ENCODE assay signal across 1 cellular context in the genomic region with DNA sequence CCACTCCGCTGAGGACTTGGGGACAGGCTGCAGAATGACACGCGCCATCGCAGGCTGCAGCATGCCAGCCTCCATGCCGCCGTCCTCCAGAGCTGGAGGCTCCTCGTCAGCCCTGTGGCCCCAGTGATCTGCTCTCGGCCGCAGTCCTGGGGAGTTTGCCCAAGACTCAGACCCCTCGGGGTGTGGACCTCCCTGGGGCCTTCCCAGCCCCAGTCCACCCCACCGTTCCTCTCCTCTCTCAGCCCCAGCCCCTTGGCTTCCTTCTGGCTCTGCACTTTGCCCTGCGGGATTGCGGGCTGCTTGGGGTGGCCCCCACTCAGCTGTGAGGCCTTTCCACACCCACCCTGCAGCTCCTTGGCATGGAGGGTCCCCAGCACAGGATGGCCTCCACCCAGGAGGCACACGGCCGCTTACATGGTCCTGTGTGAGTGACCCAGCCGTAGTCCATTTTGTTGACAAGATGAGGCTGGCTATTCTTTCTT.
TF ChIP-seq lines count a peak whose summit lies in the region.

No MANE protein-coding gene starts in this region.

TF ChIP-seq in HepG2, 621 proteins besides CTCF, POLR2A, EP300 and RAD21 (continued from another document):
- TF ChIP-seq, protein P1, sequence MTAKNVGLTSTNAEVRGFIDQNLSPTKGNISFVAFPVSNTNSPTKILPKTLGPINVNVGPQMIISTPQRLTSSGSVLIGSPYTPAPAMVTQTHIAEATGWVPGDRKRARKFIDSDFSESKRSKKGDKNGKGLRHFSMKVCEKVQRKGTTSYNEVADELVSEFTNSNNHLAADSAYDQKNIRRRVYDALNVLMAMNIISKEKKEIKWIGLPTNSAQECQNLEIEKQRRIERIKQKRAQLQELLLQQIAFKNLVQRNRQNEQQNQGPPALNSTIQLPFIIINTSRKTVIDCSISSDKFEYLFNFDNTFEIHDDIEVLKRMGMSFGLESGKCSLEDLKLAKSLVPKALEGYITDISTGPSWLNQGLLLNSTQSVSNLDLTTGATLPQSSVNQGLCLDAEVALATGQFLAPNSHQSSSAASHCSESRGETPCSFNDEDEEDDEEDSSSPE (CRISPR knock-in tag; IDR thresholded peaks at IDR 0.05): no peak
- TF ChIP-seq ZNF652 (CRISPR knock-in tag; IDR thresholded peaks at IDR 0.05; ENCODE audit: borderline replicate concordance, low read depth): no peak
- TF ChIP-seq ZNF484 (CRISPR knock-in tag; IDR thresholded peaks at IDR 0.05; ENCODE audit: borderline replicate concordance, low read depth): no peak
- no peak for TF ChIP-seq NONO (IDR thresholded peaks at IDR 0.05)
- TF ChIP-seq NONO (CRISPR knock-in tag; conservative IDR thresholded peaks at IDR 0.05): no peak
- TF ChIP-seq, protein P2, sequence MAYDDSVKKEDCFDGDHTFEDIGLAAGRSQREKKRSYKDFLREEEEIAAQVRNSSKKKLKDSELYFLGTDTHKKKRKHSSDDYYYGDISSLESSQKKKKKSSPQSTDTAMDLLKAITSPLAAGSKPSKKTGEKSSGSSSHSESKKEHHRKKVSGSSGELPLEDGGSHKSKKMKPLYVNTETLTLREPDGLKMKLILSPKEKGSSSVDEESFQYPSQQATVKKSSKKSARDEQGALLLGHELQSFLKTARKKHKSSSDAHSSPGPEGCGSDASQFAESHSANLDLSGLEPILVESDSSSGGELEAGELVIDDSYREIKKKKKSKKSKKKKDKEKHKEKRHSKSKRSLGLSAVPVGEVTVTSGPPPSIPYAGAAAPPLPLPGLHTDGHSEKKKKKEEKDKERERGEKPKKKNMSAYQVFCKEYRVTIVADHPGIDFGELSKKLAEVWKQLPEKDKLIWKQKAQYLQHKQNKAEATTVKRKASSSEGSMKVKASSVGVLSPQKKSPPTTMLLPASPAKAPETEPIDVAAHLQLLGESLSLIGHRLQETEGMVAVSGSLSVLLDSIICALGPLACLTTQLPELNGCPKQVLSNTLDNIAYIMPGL (CRISPR knock-in tag; IDR thresholded peaks at IDR 0.05; ENCODE audit: borderline replicate concordance in 1 of 2, low read depth in 1 of 2): no peak
- TF ChIP-seq ZNF737 (CRISPR knock-in tag; IDR thresholded peaks at IDR 0.05; ENCODE audit: borderline replicate concordance): no peak
- no peak for TF ChIP-seq NFE2L2 (IDR thresholded peaks at IDR 0.05; ENCODE audit: low read length)
- TF ChIP-seq, protein P3, sequence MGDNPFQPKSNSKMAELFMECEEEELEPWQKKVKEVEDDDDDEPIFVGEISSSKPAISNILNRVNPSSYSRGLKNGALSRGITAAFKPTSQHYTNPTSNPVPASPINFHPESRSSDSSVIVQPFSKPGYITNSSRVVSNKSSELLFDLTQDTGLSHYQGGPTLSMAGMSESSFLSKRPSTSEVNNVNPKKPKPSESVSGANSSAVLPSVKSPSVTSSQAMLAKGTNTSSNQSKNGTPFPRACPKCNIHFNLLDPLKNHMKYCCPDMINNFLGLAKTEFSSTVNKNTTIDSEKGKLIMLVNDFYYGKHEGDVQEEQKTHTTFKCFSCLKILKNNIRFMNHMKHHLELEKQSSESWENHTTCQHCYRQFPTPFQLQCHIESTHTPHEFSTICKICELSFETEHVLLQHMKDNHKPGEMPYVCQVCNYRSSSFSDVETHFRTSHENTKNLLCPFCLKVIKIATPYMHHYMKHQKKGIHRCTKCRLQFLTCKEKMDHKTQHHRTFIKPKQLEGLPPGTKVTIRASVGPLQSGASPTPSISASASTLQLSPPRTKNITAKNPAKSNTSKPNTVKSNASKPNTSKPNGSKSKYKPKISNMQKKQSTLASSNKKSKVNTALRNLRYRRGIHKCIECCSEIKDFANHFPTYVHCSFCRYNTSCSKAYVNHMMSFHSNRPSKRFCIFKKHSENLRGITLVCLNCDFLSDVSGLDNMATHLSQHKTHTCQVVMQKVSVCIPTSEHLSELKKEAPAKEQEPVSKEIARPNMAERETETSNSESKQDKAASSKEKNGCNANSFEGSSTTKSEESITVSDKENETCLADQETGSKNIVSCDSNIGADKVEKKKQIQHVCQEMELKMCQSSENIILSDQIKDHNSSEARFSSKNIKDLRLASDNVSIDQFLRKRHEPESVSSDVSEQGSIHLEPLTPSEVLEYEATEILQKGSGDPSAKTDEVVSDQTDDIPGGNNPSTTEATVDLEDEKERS (CRISPR knock-in tag; IDR thresholded peaks at IDR 0.05): no peak
- TF ChIP-seq HMG20A (CRISPR knock-in tag; IDR thresholded peaks at IDR 0.05; ENCODE audit: borderline replicate concordance): no peak
- TF ChIP-seq, protein P4, sequence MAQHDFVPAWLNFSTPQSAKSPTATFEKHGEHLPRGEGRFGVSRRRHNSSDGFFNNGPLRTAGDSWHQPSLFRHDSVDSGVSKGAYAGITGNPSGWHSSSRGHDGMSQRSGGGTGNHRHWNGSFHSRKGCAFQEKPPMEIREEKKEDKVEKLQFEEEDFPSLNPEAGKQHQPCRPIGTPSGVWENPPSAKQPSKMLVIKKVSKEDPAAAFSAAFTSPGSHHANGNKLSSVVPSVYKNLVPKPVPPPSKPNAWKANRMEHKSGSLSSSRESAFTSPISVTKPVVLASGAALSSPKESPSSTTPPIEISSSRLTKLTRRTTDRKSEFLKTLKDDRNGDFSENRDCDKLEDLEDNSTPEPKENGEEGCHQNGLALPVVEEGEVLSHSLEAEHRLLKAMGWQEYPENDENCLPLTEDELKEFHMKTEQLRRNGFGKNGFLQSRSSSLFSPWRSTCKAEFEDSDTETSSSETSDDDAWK (CRISPR knock-in tag; IDR thresholded peaks at IDR 0.05): no peak
- no peak for TF ChIP-seq U2AF1 (optimal IDR thresholded peaks at IDR 0.05; ENCODE audit: low read depth, low read length)
- no peak for TF ChIP-seq ATF7 (IDR thresholded peaks at IDR 0.05)
- TF ChIP-seq ATF7 (CRISPR knock-in tag; IDR thresholded peaks at IDR 0.05): no peak
- no peak for TF ChIP-seq RFX5 (IDR thresholded peaks at IDR 0.05; ENCODE audit: low read depth, low read length)
- TF ChIP-seq MAFK (conservative IDR thresholded peaks at IDR 0.05 in 1 of 2, IDR thresholded peaks at IDR 0.05 in 1 of 2; ENCODE audit: low read length in 2 of 2): no peak
